In genomic region chr1:104132386-104132973, GRCh38 we compare ENCODE assay signal across 9 cellular contexts.
DNase-seq lines count a peak whose midpoint lies in the region; ATAC-seq, FAIRE-seq and TF ChIP-seq lines count a peak whose summit lies in the region.
"Had no signal": no experiment of that assay in that cellular context is flagged by ENCODE, and none has a peak within 500 bp of the region (broad histone marks: within the 10 kb centered on the region; RNA-seq: fewer than 3 reads in every experiment).

No MANE protein-coding gene starts in this region.

- H3K36me3 ChIP-seq in CD8-positive, alpha-beta T cell (ENCODE audit: insufficient read depth, low read length): no peaks in the 10 kb centered on the region

- H3K36me3 Mint-ChIP-seq in CD8-positive, alpha-beta T cell: no peaks in the 10 kb centered on the region

- H3K27me3 Mint-ChIP-seq in CD8-positive, alpha-beta T cell (ENCODE audit: low read depth): no peaks in the 10 kb centered on the region
- H3K27me3 Mint-ChIP-seq: IgD-negative memory B cell had no signal

- ATAC-seq in HG02798 (IDR thresholded peaks at IDR 0.05; ENCODE audit: poor library complexity, unreplicated experiment): peak; percentile 60
- ATAC-seq in CD8-positive, alpha-beta T cell: no peak

- H3K27me3 ChIP-seq in CD8-positive, alpha-beta T cell (ENCODE audit: insufficient read depth, low read length): no peaks in the 10 kb centered on the region

- H3K27ac ChIP-seq in CD8-positive, alpha-beta T cell (ENCODE audit: low read depth, low read length): no peak overlapping the region

- intact Hi-C loops in CD8-positive, alpha-beta T cell (cut with DNase I, micrococcal nuclease): no loop called here
- intact Hi-C loops in cardiac septum (cut with DNase I): loop anchor here (5.0 kb wide), 1 partner anchor 345 kb away; no protein-coding TSS in a partner anchor

- no peak overlapping the region for H3K27ac Mint-ChIP-seq in CD8-positive, alpha-beta T cell
- H3K27ac Mint-ChIP-seq: IgD-negative memory B cell had no signal

- H3K4me1 ChIP-seq in CD8-positive, alpha-beta T cell (ENCODE audit: insufficient read depth, low read length): no peaks in the 10 kb centered on the region

- no peak for FAIRE-seq in urothelium cell line (lab: Jason Lieb, UNC)

- CTCF ChIA-PET in CD8-positive, alpha-beta T cell (lab: Charles Lee): no interaction called here

- TF ChIP-seq CTCF in GM12864 (IDR thresholded peaks at IDR 0.05; ENCODE audit: low read depth, low read length, missing control alignments): peak; percentile 27
- TF ChIP-seq CTCF in epithelial cell of proximal tubule (conservative IDR thresholded peaks at IDR 0.05; ENCODE audit: low read depth, low read length): peak; percentile 51
- TF ChIP-seq CTCF in CD8-positive, alpha-beta T cell (IDR thresholded peaks at IDR 0.05): no peak

- no peak overlapping the region for H3K4me3 Mint-ChIP-seq in CD8-positive, alpha-beta T cell
- H3K4me3 Mint-ChIP-seq: IgD-negative memory B cell had no signal

- DNase-seq in GM12864 (ENCODE audit: low read depth) (no peak), NCI-H748 (lab: John Stamatoyannopoulos, UW; ENCODE audit: unreplicated experiment) (peak; percentile 67), epithelial cell of proximal tubule (ENCODE audit: low read depth) (no peak), urothelium cell line (ENCODE audit: low spot score) (peak; percentile 44), cardiac septum (ENCODE audit: low spot score) (no peak)
- DNase-seq in CD8-positive, alpha-beta T cell: no peak
- no peak for DNase-seq in activated CD4-positive, CD25-positive, alpha-beta regulatory T cell (lab: John Stamatoyannopoulos, UW)

- POLR2A ChIA-PET in CD8-positive, alpha-beta T cell (lab: Charles Lee): no interaction called here

- no peaks in the 10 kb centered on the region for H3K4me1 Mint-ChIP-seq in CD8-positive, alpha-beta T cell (ENCODE audit: low read depth)

- H3K9me3 ChIP-seq in CD8-positive, alpha-beta T cell (ENCODE audit: low read length): no peaks in the 10 kb centered on the region

- no peak overlapping the region for H3K4me3 ChIP-seq in GM12864 (ENCODE audit: low read depth, low read length)
- H3K4me3 ChIP-seq in epithelial cell of proximal tubule (ENCODE audit: low read depth, low read length): no peak overlapping the region
- H3K4me3 ChIP-seq in CD8-positive, alpha-beta T cell (ENCODE audit: low read depth, low read length): no peak overlapping the region

- H3K9me3 Mint-ChIP-seq in CD8-positive, alpha-beta T cell: peaks cover 15% of the 10 kb centered on the region

Comparison
In these comparisons a context has a peak if more than half of its experiments do, and no peak if none do; other contexts are left out.
1. DNase-seq: peak in NCI-H748 (single experiment) and urothelium cell line (single experiment); none in GM12864 (single experiment), epithelial cell of proximal tubule (single experiment), CD8-positive, alpha-beta T cell (0 of 7), cardiac septum (single experiment) and activated CD4-positive, CD25-positive, alpha-beta regulatory T cell (0 of 4).